Comparison of ENCODE assay signal across 18 cellular contexts in genomic region chr14:23582906-23583760, GRCh38. TPM values are rescaled to one million over a fixed set of nuclear protein-coding genes. Genes with fewer than 3 reads are reported as not detected.
DNase-seq lines count a peak whose midpoint lies in the region; ATAC-seq and TF ChIP-seq lines count a peak whose summit lies in the region.
"Had no signal": no experiment of that assay in that cellular context is flagged by ENCODE, and none has a peak within 500 bp of the region (broad histone marks: within the 10 kb centered on the region; RNA-seq: fewer than 3 reads in every experiment).

No MANE protein-coding gene starts in this region.

- in situ Hi-C loops in G401 (cut with HindIII; ENCODE audit: low sequenced_read_pairs) = no loop called here

- POLR2A ChIA-PET in WTC11 (lab: Charles Lee) = interaction anchor here (1.1 kb wide), 1 partner anchor 16 kb away, joined by 4 read pairs; the partner anchor contains the start of gene AP1G2

- no peak for TF ChIP-seq POLR2A in ovary (IDR thresholded peaks at IDR 0.05)

- H3K36me3 ChIP-seq in mesenchymal stem cell (ENCODE audit: control insufficient read depth in 1 of 2, insufficient read depth in 2 of 2, low read depth in 1 of 2, low read length in 2 of 2) (no peaks in the 10 kb centered on the region), ovary (no peaks in the 10 kb centered on the region)

- H3K23ac ChIP-seq in mesenchymal stem cell (ENCODE audit: low read length in 2 of 2) = no peak overlapping the region

- H3K4me2 ChIP-seq in mesenchymal stem cell (ENCODE audit: low read length, poor library complexity, severe bottlenecking) = no peak overlapping the region

- H3K4ac ChIP-seq in mesenchymal stem cell (ENCODE audit: low read depth in 1 of 2, low read length in 2 of 2) = no peak overlapping the region

- no peak overlapping the region for H3K4me3 ChIP-seq in mesenchymal stem cell (ENCODE audit: insufficient read depth in 1 of 2, low read depth in 1 of 2, low read length in 2 of 2)
- H3K4me3 ChIP-seq in ovary = no peak overlapping the region

- no peak overlapping the region for H3K14ac ChIP-seq in mesenchymal stem cell (ENCODE audit: low read length in 2 of 2)

- WGBS in mesenchymal stem cell = 97% methylated on average over 2 of the region's 3 CpGs
- WGBS in ovary, 3 donors = 79 to 87% (median 86%) methylated on average over 3 of the region's 3 CpGs

- H3K27ac ChIP-seq in mesenchymal stem cell (ENCODE audit: low read length, poor library complexity, severe bottlenecking) (no peak overlapping the region), ovary (no peak overlapping the region)
- H3K27ac ChIP-seq: 22Rv1 had no signal

- DNase-seq in NCI-H82 (lab: John Stamatoyannopoulos, UW) (peak; percentile 13), NCI-H82 treated with DMSO at 0.1 percent for 48 hours (lab: John Stamatoyannopoulos, UW; ENCODE audit: unreplicated experiment) (no peak), G401 (ENCODE audit: low spot score) (peak; percentile 78), WTC11 (ENCODE audit: low spot score) (no peak), mesenchymal stem cell (no peak), ovary (no peak)
- DNase-seq: Caco-2, DMS 273 treated with DMSO at 0.1 percent for 48 hours, HCEC 1CT, HFFc6 had no signal

- no peak overlapping the region for H2BK12ac ChIP-seq in mesenchymal stem cell (ENCODE audit: low read length in 2 of 2)

- no peaks in the 10 kb centered on the region for H3K79me1 ChIP-seq in mesenchymal stem cell (replicated peaks; ENCODE audit: low read length, poor library complexity, severe bottlenecking)

- no peak overlapping the region for H4K91ac ChIP-seq in mesenchymal stem cell (ENCODE audit: low read length)

- H4K8ac ChIP-seq in mesenchymal stem cell (ENCODE audit: low read length) = peak overlapping the region; percentile 37

- H3K4me1 ChIP-seq in mesenchymal stem cell (ENCODE audit: control insufficient read depth, insufficient read depth, low read depth, low read length) (peaks cover 1% of the 10 kb centered on the region), ovary (ENCODE audit: insufficient read depth) (no peaks in the 10 kb centered on the region)
- H3K4me1 ChIP-seq: Caco-2 had no signal

- no peak for TF ChIP-seq CTCF in WTC11 (IDR thresholded peaks at IDR 0.05)
- TF ChIP-seq CTCF in ovary (IDR thresholded peaks at IDR 0.05) = no peak

- H3K4me3 Mint-ChIP-seq in WTC11 = no peak overlapping the region
- H3K4me3 Mint-ChIP-seq: CD14-positive monocyte; CD8-positive, alpha-beta T cell; HFFc6 had no signal

- H3K27me3 Mint-ChIP-seq in WTC11 (ENCODE audit: low read depth) = peaks cover 27% of the 10 kb centered on the region

- H3K27ac Mint-ChIP-seq in WTC11 = no peak overlapping the region
- H3K27ac Mint-ChIP-seq: CD14-positive monocyte; CD8-positive, alpha-beta T cell; HFFc6 had no signal

- H3K9me3 ChIP-seq in mesenchymal stem cell (ENCODE audit: control insufficient read depth, low read length) (no peaks in the 10 kb centered on the region), ovary (no peaks in the 10 kb centered on the region)
- H3K9me3 ChIP-seq: Caco-2 had no signal

- H3K27me3 ChIP-seq in mesenchymal stem cell (ENCODE audit: control insufficient read depth in 1 of 2, insufficient read depth in 1 of 2, low read length in 2 of 2) (peaks cover 34 to 39% of the 10 kb centered on the region in 2 experiments), ovary (no peaks in the 10 kb centered on the region)

- H3K9me3 Mint-ChIP-seq in WTC11 = peaks cover 12% of the 10 kb centered on the region
- H3K9me3 Mint-ChIP-seq: CD8-positive, alpha-beta T cell had no signal

- CTCF ChIA-PET in WTC11 (lab: Charles Lee) = interaction anchor here (0.7 kb wide), 1 partner anchor 49 kb away, joined by 3 read pairs; no protein-coding TSS in a partner anchor

- H2BK120ac ChIP-seq in mesenchymal stem cell (ENCODE audit: low read depth, low read length) = no peak overlapping the region

- H3K18ac ChIP-seq in mesenchymal stem cell (ENCODE audit: low read depth in 1 of 2, low read length in 2 of 2) = no peak overlapping the region

- H2AK5ac ChIP-seq in mesenchymal stem cell (ENCODE audit: low read length, severe bottlenecking) = no peak overlapping the region

- H2BK15ac ChIP-seq in mesenchymal stem cell (ENCODE audit: low read depth, poor library complexity, severe bottlenecking) = no peak overlapping the region

- peaks cover 5% of the 10 kb centered on the region; the same call in 1 of the 2 replicates for H3K36me3 Mint-ChIP-seq in WTC11
- H3K36me3 Mint-ChIP-seq: CD14-positive monocyte; CD8-positive, alpha-beta T cell had no signal

- peaks cover 11% of the 10 kb centered on the region for H3K4me1 Mint-ChIP-seq in WTC11
- H3K4me1 Mint-ChIP-seq: CD14-positive monocyte had no signal

- ATAC-seq in WTC11 (no peak), HG02588 (IDR thresholded peaks at IDR 0.05; ENCODE audit: unreplicated experiment) (no peak), GM21786 (IDR thresholded peaks at IDR 0.05; ENCODE audit: unreplicated experiment) (no peak)
- ATAC-seq: CD8-positive, alpha-beta T cell had no signal

- H3K9ac ChIP-seq in mesenchymal stem cell (ENCODE audit: low read length) = no peak overlapping the region

- no peak for TF ChIP-seq EP300 in ovary (IDR thresholded peaks at IDR 0.05)

- intact Hi-C loops in ovary (cut with DNase I) = no loop called here

- H2BK5ac ChIP-seq in mesenchymal stem cell (ENCODE audit: low read depth, low read length, poor library complexity, severe bottlenecking) = no peak overlapping the region

- no peak overlapping the region for H2AFZ ChIP-seq in mesenchymal stem cell (ENCODE audit: low read depth, low read length)

TF ChIP-seq in WTC11, 78 proteins besides CTCF, POLR2A, EP300 and RAD21:
- TF ChIP-seq ZMAT4 (CRISPR knock-in tag; IDR thresholded peaks at IDR 0.05) (no peak), GABPB1 (CRISPR knock-in tag; IDR thresholded peaks at IDR 0.05) (peak; percentile 11; the same call in 1 of the 2 replicates), OVOL2 (CRISPR knock-in tag; IDR thresholded peaks at IDR 0.05; ENCODE audit: borderline replicate concordance) (no peak), SP1 (CRISPR knock-in tag; conservative IDR thresholded peaks at IDR 0.05) (no peak)

RNA-seq across cellular contexts. Expression of gene JPH4, which starts 4.5 kb away (rescaled TPM):
- total RNA-seq in G401 (2014; rRNA removed; shearing (Covaris generic)) = not detected in 2 replicates
- total RNA-seq in WTC11 (2021) (50.1 to 62.0 TPM (median 60.0 TPM) in 3 replicates), ovary (10 to 100 TPM in 4 of 7 donors, 1 to 10 TPM in 3; 7.4 to 43.5 (median 10.1) TPM)
- 0.04 TPM for polyA plus RNA-seq in mesenchymal stem cell (2013, experiment 1 of 2)
- polyA plus RNA-seq in mesenchymal stem cell (2013, experiment 2 of 2) = 0.03 TPM
- polyA plus RNA-seq in ovary = 10 to 100 TPM; 19.9 to 22.1 TPM
- total RNA-seq: A673; Caco-2; CD8-positive, alpha-beta T cell; H4; HFFc6 had no signal
- polyA plus RNA-seq: BJ had no signal

RNA-seq across cellular contexts. Expression of gene AP1G2, which starts 15.5 kb away (rescaled TPM):
- 37.0 and 38.9 TPM in 2 replicates for total RNA-seq in G401 (2014; rRNA removed; shearing (Covaris generic))
- 108 to 122 TPM (median 115 TPM) in 3 replicates for total RNA-seq in WTC11 (2021)
- 33.4 TPM for polyA plus RNA-seq in mesenchymal stem cell (2013, experiment 1 of 2)
- 33.4 TPM for polyA plus RNA-seq in mesenchymal stem cell (2013, experiment 2 of 2)
- 100 to 1,000 TPM in 3 of 7 donors, 10 to 100 TPM in 4; 76.3 to 129 (median 92.8) TPM for total RNA-seq in ovary
- 10 to 100 TPM; 32.0 to 80.4 TPM for polyA plus RNA-seq in ovary

RNA-seq across cellular contexts. Expression of gene THTPA, which starts 27.1 kb away (rescaled TPM):
- 12.9 and 22.2 TPM in 2 replicates for total RNA-seq in G401 (2014; rRNA removed; shearing (Covaris generic))
- 20.0 to 26.2 TPM (median 25.4 TPM) in 3 replicates for total RNA-seq in WTC11 (2021)
- 7.2 TPM for polyA plus RNA-seq in mesenchymal stem cell (2013, experiment 1 of 2)
- polyA plus RNA-seq in mesenchymal stem cell (2013, experiment 2 of 2) = 7.1 TPM
- total RNA-seq in ovary = 10 to 100 TPM; 14.6 to 22.3 (median 19.6) TPM
- polyA plus RNA-seq in ovary = 10 to 100 TPM; 11.5 to 11.9 TPM

RNA-seq across cellular contexts. Expression of gene ZFHX2, which starts 31.6 kb away (rescaled TPM):
- total RNA-seq in G401 (2014; rRNA removed; shearing (Covaris generic)) = under 0.01 and 0.03 TPM in 2 replicates
- 16.4 to 26.2 TPM (median 25.7 TPM) in 3 replicates for total RNA-seq in WTC11 (2021)
- polyA plus RNA-seq in mesenchymal stem cell (2013, experiment 1 of 2) = 0.19 TPM
- 0.23 TPM for polyA plus RNA-seq in mesenchymal stem cell (2013, experiment 2 of 2)
- total RNA-seq in ovary = 1 to 10 TPM in 5 of 7 donors, under 1 TPM in 2; 0.48 to 2.3 (median 2.0) TPM
- under 1 TPM; 0.34 to 0.63 TPM for polyA plus RNA-seq in ovary

RNA-seq across cellular contexts. Expression of gene DHRS2, which starts 53.0 kb away (rescaled TPM):
- total RNA-seq in G401 (2014; rRNA removed; shearing (Covaris generic)) = 0.61 and 3.7 TPM in 2 replicates
- total RNA-seq in WTC11 (2021) = 1.8 to 4.5 TPM (median 1.8 TPM) in 3 replicates
- polyA plus RNA-seq in mesenchymal stem cell (2013, experiment 1 of 2) = 0.08 TPM
- polyA plus RNA-seq in mesenchymal stem cell (2013, experiment 2 of 2) = 0.07 TPM
- total RNA-seq in ovary = 10 to 100 TPM in 4 of 7 donors, 1 to 10 TPM in 3; 1.6 to 46.6 (median 14.9) TPM
- 10 to 100 TPM; 12.5 to 28.5 TPM for polyA plus RNA-seq in ovary
- total RNA-seq: CD8-positive, alpha-beta T cell had no signal
- polyA plus RNA-seq: CD14-positive monocyte had no signal

Comparison
In these comparisons a context has a peak if more than half of its experiments do, and no peak if none do; other contexts are left out.
1. DNase-seq: peak in NCI-H82 (single experiment) and G401 (single experiment); none in NCI-H82 treated with DMSO at 0.1 percent for 48 hours (single experiment), WTC11 (single experiment), mesenchymal stem cell (single experiment) and ovary (0 of 5).